ENCODE assay signal across 29 cellular contexts in genomic region chr19:53782698-53783097, GRCh38. TPM values are rescaled to one million over a fixed set of nuclear protein-coding genes. Genes with fewer than 3 reads are reported as not detected.
"Had no signal": no experiment of that assay in that cellular context is flagged by ENCODE, and none has a peak within 500 bp of the region (broad histone marks: within the 10 kb centered on the region; RNA-seq: fewer than 3 reads in every experiment).

No MANE protein-coding gene starts in this region.

- H3K9me3 Mint-ChIP-seq: activated naive CD4-positive, alpha-beta T cell treated with anti-CD3 and anti-CD28 coated beads, Interleukin-2, amount 50 U/mL, for 72 hours; activated T-cell treated with anti-CD3 and anti-CD28 coated beads, Interleukin-2, amount 50 U/mL, for 72 hours; T-helper 2 cell treated with Interferon-gamma antibody and Interleukin-4, amounts not matched to agents 5 μg/mL and 100 μg/mL, for 36 hours had no signal

- H3K4me3 ChIP-seq: body of pancreas, dorsolateral prefrontal cortex, gastroesophageal sphincter, ovary, skin epidermis, testis, transverse colon had no signal

- H3K36me3 ChIP-seq: gastroesophageal sphincter, ovary, transverse colon had no signal

- H3K36me3 Mint-ChIP-seq: activated naive CD4-positive, alpha-beta T cell treated with anti-CD3 and anti-CD28 coated beads, Interleukin-2, amount 50 U/mL, for 72 hours; naive thymus-derived CD4-positive, alpha-beta T cell had no signal

- H3K4me3 Mint-ChIP-seq: activated CD4-positive, alpha-beta T cell treated with anti-CD3 and anti-CD28 coated beads for 36 hours; activated T-cell treated with anti-CD3 and anti-CD28 coated beads, Interleukin-2, amount 50 U/mL, for 72 hours; naive thymus-derived CD4-positive, alpha-beta T cell; T-helper 2 cell treated with Interferon-gamma antibody and Interleukin-4, amounts not matched to agents 5 μg/mL and 100 μg/mL, for 36 hours had no signal

- H3K9me3 ChIP-seq: body of pancreas, gastroesophageal sphincter, ovary, testis, transverse colon had no signal

- DNase-seq: activated CD4-positive, alpha-beta T cell treated with anti-CD3 and anti-CD28 coated beads for 36 hours; activated CD4-positive, alpha-beta T cell treated with anti-CD3 and anti-CD28 coated beads, Interleukin-2, amount 50 U/mL, for 4 hours; activated CD4-positive, CD25-positive, alpha-beta regulatory T cell; activated naive CD4-positive, alpha-beta T cell; activated T-cell treated with anti-CD3 and anti-CD28 coated beads for 4 hours; activated T-cell treated with anti-CD3 and anti-CD28 coated beads, Interleukin-2, amount 50 U/mL, for 72 hours; aorta; body of pancreas; dorsolateral prefrontal cortex; effector memory CD4-positive, alpha-beta T cell; hippocampal formation; midbrain; naive thymus-derived CD4-positive, alpha-beta T cell; ovary; stimulated activated CD4-positive, alpha-beta T cell treated with anti-CD3 and anti-CD28 coated beads, Interleukin-12 subunit alpha, Interleukin-12 subunit beta, amount 100 ng/mL, for 4 hours; stimulated activated CD4-positive, alpha-beta T cell treated with anti-CD3 and anti-CD28 coated beads, Interleukin-4, amount 100 ng/mL, for 1 hour; stimulated activated naive CD8-positive, alpha-beta T cell treated with anti-CD3 and anti-CD28 coated beads, Interleukin-15, Interleukin-2, amounts not matched to agents 100 U/mL and 50 U/mL, for 24 hours; testis; transverse colon had no signal

- H3K27me3 ChIP-seq: body of pancreas, dorsolateral prefrontal cortex, ovary, testis, transverse colon had no signal

- ATAC-seq: activated CD4-positive, alpha-beta T cell treated with anti-CD3 and anti-CD28 coated beads for 36 hours; activated naive CD4-positive, alpha-beta T cell treated with anti-CD3 and anti-CD28 coated beads, Interleukin-2, amount 50 U/mL, for 72 hours; activated T-cell treated with anti-CD3 and anti-CD28 coated beads, Interleukin-2, amount 50 U/mL, for 72 hours; body of pancreas; gastroesophageal sphincter; naive thymus-derived CD4-positive, alpha-beta T cell; sciatic nerve; stimulated activated naive CD8-positive, alpha-beta T cell treated with anti-CD3 and anti-CD28 coated beads, Interleukin-15, Interleukin-2, amounts not matched to agents 100 U/mL and 50 U/mL, for 24 hours had no signal

- H3K27ac ChIP-seq: body of pancreas, dorsolateral prefrontal cortex, gastroesophageal sphincter, ovary, skin epidermis, testis, transverse colon had no signal

- H3K27ac Mint-ChIP-seq: activated CD4-positive, alpha-beta T cell treated with anti-CD3 and anti-CD28 coated beads for 36 hours; activated naive CD4-positive, alpha-beta T cell treated with anti-CD3 and anti-CD28 coated beads, Interleukin-2, amount 50 U/mL, for 72 hours; activated T-cell treated with anti-CD3 and anti-CD28 coated beads, Interleukin-2, amount 50 U/mL, for 72 hours; naive thymus-derived CD4-positive, alpha-beta T cell; progenitor cell of endocrine pancreas; T-helper 2 cell treated with Interferon-gamma antibody and Interleukin-4, amounts not matched to agents 5 μg/mL and 100 μg/mL, for 36 hours had no signal

- H3K4me1 ChIP-seq: body of pancreas, gastroesophageal sphincter, testis, transverse colon had no signal

RNA-seq across cellular contexts. Expression of gene NLRP12, which starts 41.4 kb away (rescaled TPM):
- total RNA-seq: activated CD4-positive, alpha-beta T cell treated with anti-CD3 and anti-CD28 coated beads for 36 hours; activated naive CD4-positive, alpha-beta T cell treated with anti-CD3 and anti-CD28 coated beads, Interleukin-2, amount 50 U/mL, for 72 hours; activated T-cell treated with anti-CD3 and anti-CD28 coated beads, Interleukin-2, amount 50 U/mL, for 72 hours; fibroblast of lung; fibroblast of villous mesenchyme; kidney epithelial cell; progenitor cell of endocrine pancreas had no signal
- polyA plus RNA-seq: fibroblast of lung; naive thymus-derived CD4-positive, alpha-beta T cell; neural cell had no signal
